In the genomic region with DNA sequence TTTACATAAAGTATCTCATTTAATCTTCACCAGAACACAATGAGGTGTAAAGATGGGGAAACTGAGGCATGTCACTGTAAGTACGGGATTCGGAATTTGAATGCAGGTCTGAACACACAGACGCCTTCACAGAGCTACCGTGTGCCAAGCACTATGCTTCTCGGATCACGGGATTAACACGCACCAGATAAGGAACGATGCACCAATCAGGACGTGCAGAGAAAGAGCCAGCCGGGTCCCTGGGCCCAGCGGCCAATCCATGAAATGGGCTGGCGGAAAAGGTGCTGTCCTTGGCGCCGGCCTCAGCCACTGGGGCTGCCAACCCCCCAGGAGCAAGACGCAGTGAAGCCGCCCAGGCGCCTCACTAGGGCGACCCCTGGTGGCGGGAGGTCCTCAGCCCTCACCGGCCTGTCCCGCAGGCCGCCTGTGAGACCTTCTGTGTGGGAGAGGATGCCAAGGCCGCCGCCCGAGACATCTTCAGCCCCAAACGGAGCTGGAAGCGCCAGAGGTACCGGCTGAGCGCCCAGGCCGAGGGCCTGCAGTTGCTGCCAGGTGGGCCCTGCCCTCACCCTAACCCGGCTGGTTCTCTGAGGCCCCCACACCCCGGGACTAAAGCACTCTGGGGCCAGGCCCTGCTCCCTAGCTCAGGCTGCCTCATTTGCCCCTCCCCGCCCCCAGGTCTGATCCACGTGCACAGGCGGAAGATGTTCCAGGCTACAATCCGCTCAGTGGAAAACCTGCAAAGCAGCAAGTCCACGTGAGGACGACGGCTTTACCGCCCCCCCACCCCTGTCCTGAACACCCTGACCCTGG, we compare ENCODE assay signal across 6 cellular contexts. TPM values are rescaled to one million over a fixed set of nuclear protein-coding genes. Genes with fewer than 3 reads are reported as not detected.
DNase-seq lines count a peak whose midpoint lies in the region; ATAC-seq and TF ChIP-seq lines count a peak whose summit lies in the region.

No MANE protein-coding gene starts in this region.

- peak; percentile 74 to 90 (median 84) for TF ChIP-seq CTCF in heart left ventricle (IDR thresholded peaks at IDR 0.05)

- no peak for TF ChIP-seq POLR2A in heart left ventricle (IDR thresholded peaks at IDR 0.05)

- CTCF ChIA-PET in CD4-positive, alpha-beta memory T cell (lab: Charles Lee; ENCODE audit: partially characterized antibody), result interaction anchor here (0.9 to 9.1 kb wide), 17 partner anchors 9 to 110 kb away, joined by 3 to 93 read pairs (median 5); a partner anchor contains a TSS
- CTCF ChIA-PET in activated CD4-positive, alpha-beta memory T cell treated with anti-CD3 and anti-CD28 coated beads for 36 hours (lab: Charles Lee), result interaction anchor here (0.6 to 6.8 kb wide), 17 partner anchors 9 to 269 kb away, joined by 3 to 78 read pairs (median 5); a partner anchor contains a TSS

- POLR2A ChIA-PET in CD4-positive, alpha-beta memory T cell (lab: Charles Lee; ENCODE audit: partially characterized antibody), result interaction anchor here (0.5 to 13.0 kb wide), 13 partner anchors 10 to 1724 kb away, joined by 3 to 182 read pairs (median 7); a partner anchor contains a TSS
- POLR2A ChIA-PET in activated CD4-positive, alpha-beta memory T cell treated with anti-CD3 and anti-CD28 coated beads for 36 hours (lab: Charles Lee), result interaction anchor here (1.0 to 1.7 kb wide), 4 partner anchors 10 to 114 kb away, joined by 3 to 7 read pairs (median 4); no protein-coding TSS in a partner anchor

- whole genome bisulfite sequencing in heart left ventricle, 4 donors, result 35 to 44% (median 41%) methylated on average over 22 to 40 of the region's 40 CpGs

- no peaks in the 10 kb centered on the region for H3K9me3 ChIP-seq in CD4-positive, alpha-beta memory T cell (ENCODE audit: control insufficient read depth in 1 of 2, low read length in 2 of 2)
- no peaks in the 10 kb centered on the region for H3K9me3 ChIP-seq in heart left ventricle

- H3K4me3 ChIP-seq in CD4-positive, alpha-beta memory T cell (ENCODE audit: low read length in 2 of 2), result peak overlapping the region; percentile 17 to 53
- H3K4me3 ChIP-seq in heart left ventricle, result peak overlapping the region in 10 of 12 donors; percentile 3 to 46 (median 38)

- peak; percentile 68 to 82 (median 74) for DNase-seq in CD4-positive, alpha-beta memory T cell
- peak; percentile 82 for DNase-seq in activated CD4-positive, alpha-beta memory T cell treated with anti-CD3 and anti-CD28 coated beads for 36 hours
- DNase-seq in heart left ventricle (peak; percentile 74 to 91 (median 77)), SK-N-DZ (ENCODE audit: low spot score) (no peak)
- DNase-seq in stimulated activated CD4-positive, alpha-beta T cell treated with anti-CD3 and anti-CD28 coated beads, TNF-alpha, amount 100 ng/mL, for 48 hours (ENCODE audit: low read depth in 3 of 3), result peak; percentile 64 to 83 (median 78)

- no peaks in the 10 kb centered on the region for H3K27me3 Mint-ChIP-seq in CD4-positive, alpha-beta memory T cell
- H3K27me3 Mint-ChIP-seq in activated CD4-positive, alpha-beta memory T cell treated with anti-CD3 and anti-CD28 coated beads for 36 hours, result no peaks in the 10 kb centered on the region

- H3K27me3 ChIP-seq in CD4-positive, alpha-beta memory T cell (ENCODE audit: insufficient read depth, low read length), result no peaks in the 10 kb centered on the region
- peaks cover 0 to 8% (median 0%) of the 10 kb centered on the region in 9 donors for H3K27me3 ChIP-seq in heart left ventricle

- peak overlapping the region; percentile 69 for H3K27ac ChIP-seq in CD4-positive, alpha-beta memory T cell (ENCODE audit: low read depth, low read length)
- H3K27ac ChIP-seq in heart left ventricle, result peak overlapping the region in 9 of 12 donors; percentile 3 to 73 (median 54)

- H3K9me3 Mint-ChIP-seq in CD4-positive, alpha-beta memory T cell, result peaks cover 0 to 2% (median 0%) of the 10 kb centered on the region in 8 donors
- no peaks in the 10 kb centered on the region for H3K9me3 Mint-ChIP-seq in activated CD4-positive, alpha-beta memory T cell treated with anti-CD3 and anti-CD28 coated beads for 36 hours

- ATAC-seq in HG03045 (IDR thresholded peaks at IDR 0.05; ENCODE audit: unreplicated experiment), result peak; percentile 77
- peak; percentile 57 to 74 (median 62) for ATAC-seq in heart left ventricle

- intact Hi-C loops in CD4-positive, alpha-beta memory T cell (cut with micrococcal nuclease), result loop anchor here (1.0 kb wide), 1 partner anchor 33 kb away; no protein-coding TSS in a partner anchor
- intact Hi-C loops in activated CD4-positive, alpha-beta memory T cell treated with anti-CD3 and anti-CD28 coated beads for 36 hours (cut with micrococcal nuclease), result loop anchor here (2.0 kb wide), 1 partner anchor 14 kb away; no protein-coding TSS in a partner anchor
- intact Hi-C loops in heart left ventricle (cut with DNase I), result no loop called here

- peak overlapping the region; percentile 80 to 90 (median 88) for H3K4me3 Mint-ChIP-seq in CD4-positive, alpha-beta memory T cell
- H3K4me3 Mint-ChIP-seq in activated CD4-positive, alpha-beta memory T cell treated with anti-CD3 and anti-CD28 coated beads for 36 hours, result peak overlapping the region; percentile 71

- H3K27ac Mint-ChIP-seq in CD4-positive, alpha-beta memory T cell, result peak overlapping the region; percentile 87 to 98 (median 96)
- peak overlapping the region; percentile 82 for H3K27ac Mint-ChIP-seq in activated CD4-positive, alpha-beta memory T cell treated with anti-CD3 and anti-CD28 coated beads for 36 hours

- H3K4me1 ChIP-seq in CD4-positive, alpha-beta memory T cell (ENCODE audit: insufficient read depth, low read length), result peaks cover 74% of the 10 kb centered on the region
- H3K4me1 ChIP-seq in heart left ventricle, result peaks cover 0 to 68% (median 36%) of the 10 kb centered on the region in 12 donors

- peaks cover 0 to 8% of the 10 kb centered on the region in 2 donors for H3K36me3 Mint-ChIP-seq in CD4-positive, alpha-beta memory T cell
- no peaks in the 10 kb centered on the region for H3K36me3 Mint-ChIP-seq in activated CD4-positive, alpha-beta memory T cell treated with anti-CD3 and anti-CD28 coated beads for 36 hours

- H3K4me1 Mint-ChIP-seq in CD4-positive, alpha-beta memory T cell, result peaks cover 39 to 81% (median 59%) of the 10 kb centered on the region in 4 donors
- H3K4me1 Mint-ChIP-seq in activated CD4-positive, alpha-beta memory T cell treated with anti-CD3 and anti-CD28 coated beads for 36 hours (ENCODE audit: low read depth), result peaks cover 57% of the 10 kb centered on the region

- H3K36me3 ChIP-seq in CD4-positive, alpha-beta memory T cell (ENCODE audit: insufficient read depth, low read length), result no peaks in the 10 kb centered on the region
- peaks cover 0 to 23% (median 5%) of the 10 kb centered on the region in 9 donors for H3K36me3 ChIP-seq in heart left ventricle

RNA-seq across cellular contexts. Expression of a gene that starts 15.6 kb away (rescaled TPM):
- total RNA-seq in CD4-positive, alpha-beta memory T cell, result 10 to 100 TPM; 29.3 to 29.9 TPM
- polyA plus RNA-seq in CD4-positive, alpha-beta memory T cell, result 10 to 100 TPM; 16.9 to 36.6 TPM
- 1 to 10 TPM; 3.5 to 4.6 TPM for total RNA-seq in activated CD4-positive, alpha-beta memory T cell treated with anti-CD3 and anti-CD28 coated beads for 36 hours
- 1 to 10 TPM in 1 of 9 donors, under 1 TPM in 1, not detected in 7; 0.07 to 1.0 TPM for total RNA-seq in heart left ventricle
- polyA plus RNA-seq in heart left ventricle, result under 1 TPM; 0.26 to 0.38 TPM
- 5.2 and 5.4 TPM in 2 replicates for polyA plus RNA-seq in SK-N-DZ (2014; cell fraction: cytosol; rRNA removed)
- 7.5 and 9.9 TPM in 2 replicates for polyA plus RNA-seq in SK-N-DZ (2014; cell fraction: nucleus; rRNA removed)

RNA-seq across cellular contexts. Expression of a gene that starts 17.9 kb away (rescaled TPM):
- total RNA-seq in CD4-positive, alpha-beta memory T cell, result 1 to 10 TPM; 4.0 to 4.6 TPM
- 10 to 100 TPM in 1 of 2 donors, 1 to 10 TPM in 1; 6.6 to 14.9 TPM for polyA plus RNA-seq in CD4-positive, alpha-beta memory T cell
- 10 to 100 TPM; 10.4 to 13.2 TPM for total RNA-seq in activated CD4-positive, alpha-beta memory T cell treated with anti-CD3 and anti-CD28 coated beads for 36 hours
- 10 to 100 TPM in 7 of 9 donors, 1 to 10 TPM in 2; 9.4 to 49.4 (median 17.3) TPM for total RNA-seq in heart left ventricle
- polyA plus RNA-seq in heart left ventricle, result 10 to 100 TPM in 1 of 2 donors, 1 to 10 TPM in 1; 8.9 to 20.5 TPM
- 14.7 and 15.2 TPM in 2 replicates for polyA plus RNA-seq in SK-N-DZ (2014; cell fraction: cytosol; rRNA removed)
- 21.6 and 21.7 TPM in 2 replicates for polyA plus RNA-seq in SK-N-DZ (2014; cell fraction: nucleus; rRNA removed)

RNA-seq across cellular contexts. Expression of a gene that starts 19.5 kb away (rescaled TPM):
- total RNA-seq in CD4-positive, alpha-beta memory T cell, result 10 to 100 TPM; 71.2 to 75.8 TPM
- 10 to 100 TPM; 17.8 to 22.8 TPM for polyA plus RNA-seq in CD4-positive, alpha-beta memory T cell
- total RNA-seq in activated CD4-positive, alpha-beta memory T cell treated with anti-CD3 and anti-CD28 coated beads for 36 hours, result 10 to 100 TPM; 48.4 to 49.5 TPM
- total RNA-seq in heart left ventricle, result 10 to 100 TPM; 13.6 to 34.5 (median 26.0) TPM
- polyA plus RNA-seq in heart left ventricle, result 10 to 100 TPM; 20.9 to 29.0 TPM
- polyA plus RNA-seq in SK-N-DZ (2014; cell fraction: cytosol; rRNA removed), result 20.3 and 22.3 TPM in 2 replicates
- polyA plus RNA-seq in SK-N-DZ (2014; cell fraction: nucleus; rRNA removed), result 35.5 and 48.0 TPM in 2 replicates

RNA-seq across cellular contexts. Expression of a gene that starts 30.6 kb away (rescaled TPM):
- 1 to 10 TPM; 2.3 to 2.6 TPM for total RNA-seq in CD4-positive, alpha-beta memory T cell
- polyA plus RNA-seq in CD4-positive, alpha-beta memory T cell, result 1 to 10 TPM; 1.8 to 2.4 TPM
- under 1 TPM; 0.34 to 0.45 TPM for total RNA-seq in activated CD4-positive, alpha-beta memory T cell treated with anti-CD3 and anti-CD28 coated beads for 36 hours
- total RNA-seq in heart left ventricle, result 100 to 1,000 TPM in 5 of 9 donors, 10 to 100 TPM in 4; 58.1 to 185 (median 104) TPM
- polyA plus RNA-seq in heart left ventricle, result 100 to 1,000 TPM in 1 of 2 donors, 10 to 100 TPM in 1; 59.8 to 154 TPM
- 47.5 and 53.0 TPM in 2 replicates for polyA plus RNA-seq in SK-N-DZ (2014; cell fraction: cytosol; rRNA removed)
- 69.1 and 75.0 TPM in 2 replicates for polyA plus RNA-seq in SK-N-DZ (2014; cell fraction: nucleus; rRNA removed)

RNA-seq across cellular contexts. Expression of a gene that starts 39.6 kb away (rescaled TPM):
- 10 to 100 TPM; 10.6 to 11.6 TPM for total RNA-seq in CD4-positive, alpha-beta memory T cell
- polyA plus RNA-seq in CD4-positive, alpha-beta memory T cell, result not detected
- 1 to 10 TPM; 5.3 to 7.6 TPM for total RNA-seq in activated CD4-positive, alpha-beta memory T cell treated with anti-CD3 and anti-CD28 coated beads for 36 hours
- 1 to 10 TPM; 2.7 to 8.2 (median 4.8) TPM for total RNA-seq in heart left ventricle
- polyA plus RNA-seq in heart left ventricle, result 10 to 100 TPM in 1 of 2 donors, 1 to 10 TPM in 1; 2.8 to 12.9 TPM
- 0.51 and 0.56 TPM in 2 replicates for polyA plus RNA-seq in SK-N-DZ (2014; cell fraction: cytosol; rRNA removed)
- 3.7 and 9.3 TPM in 2 replicates for polyA plus RNA-seq in SK-N-DZ (2014; cell fraction: nucleus; rRNA removed)

Comparison
In these comparisons a context has a peak if more than half of its experiments do, and no peak if none do; other contexts are left out.
1. RNA of a gene that starts 15.6 kb away (total RNA-seq): 29.3 to 29.9 TPM in CD4-positive, alpha-beta memory T cell; 3.5 to 4.6 TPM in activated CD4-positive, alpha-beta memory T cell treated with anti-CD3 and anti-CD28 coated beads for 36 hours and 0.07 to 1.0 TPM in heart left ventricle; every median in the first group is over 4 times any median in the second.
2. intact Hi-C loops: an anchor here in CD4-positive, alpha-beta memory T cell (1.0 kb wide) and activated CD4-positive, alpha-beta memory T cell treated with anti-CD3 and anti-CD28 coated beads for 36 hours (2.0 kb wide); none called in heart left ventricle.